20 cellular contexts compared by ENCODE assay signal in the genomic region with DNA sequence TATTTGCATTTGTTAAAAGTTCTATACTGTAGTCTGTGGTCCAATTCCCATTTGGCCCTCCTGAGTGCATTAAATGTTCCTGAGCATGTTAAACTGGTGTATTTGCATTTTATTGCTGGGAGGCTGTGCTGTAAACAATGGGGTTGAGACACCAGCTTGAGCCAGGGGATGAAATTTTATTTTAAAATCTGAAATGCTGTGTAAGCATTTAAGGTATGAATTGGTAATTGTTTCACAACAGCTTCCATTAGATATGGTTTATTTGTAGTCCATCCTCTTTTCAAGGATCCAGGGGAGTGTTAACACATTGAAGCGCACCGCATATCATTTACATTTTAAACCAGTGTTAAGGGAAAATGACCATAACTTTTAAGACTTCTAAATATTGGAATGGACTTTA.
"Had no signal": no experiment of that assay in that cellular context is flagged by ENCODE, and none has a peak within 500 bp of the region (broad histone marks: within the 10 kb centered on the region; RNA-seq: fewer than 3 reads in every experiment).

No MANE protein-coding gene starts in this region.

- H3K9me3 Mint-ChIP-seq: activated naive CD4-positive, alpha-beta T cell treated with anti-CD3 and anti-CD28 coated beads, Interleukin-2, amount 50 U/mL, for 72 hours; activated T-helper 17 cell treated with anti-CD3 and anti-CD28 coated beads, Interleukin-2, amount 50 U/mL, for 72 hours; mesothelial cell of epicardium; natural killer cell treated with Interleukin-12 subunit alpha and Interleukin-12 subunit beta and Interleukin-15 and Interleukin-18, amount 100 ng/mL, for 72 hours; WTC11 had no signal

- H3K4me1 Mint-ChIP-seq: activated T-helper 17 cell treated with anti-CD3 and anti-CD28 coated beads, Interleukin-2, amount 50 U/mL, for 72 hours had no signal

- DNase-seq: activated T-cell treated with anti-CD3 and anti-CD28 coated beads, Interleukin-2, amount 50 U/mL, for 1 hour; central memory CD4-positive, alpha-beta T cell; dermis blood vessel endothelial cell; effector memory CD4-positive, alpha-beta T cell; esophagus squamous epithelium; left ventricle myocardium superior; mammary epithelial cell; occipital lobe; sigmoid colon; stimulated activated CD4-positive, alpha-beta T cell treated with anti-CD3 and anti-CD28 coated beads, Interleukin-2, amount 100 ng/mL, for 48 hours; stimulated activated CD8-positive, alpha-beta memory T cell treated with anti-CD3 and anti-CD28 coated beads, Interleukin-4, amount 100 ng/mL, for 48 hours; stimulated activated naive CD4-positive, alpha-beta T cell had no signal

- H3K27ac ChIP-seq: ascending aorta, esophagus squamous epithelium, gastroesophageal sphincter, sigmoid colon had no signal

- H3K36me3 Mint-ChIP-seq: WTC11 had no signal

- H3K4me3 ChIP-seq: ascending aorta, esophagus squamous epithelium, gastroesophageal sphincter, sigmoid colon, smooth muscle cell had no signal

- H3K27ac Mint-ChIP-seq: activated T-helper 17 cell treated with anti-CD3 and anti-CD28 coated beads, Interleukin-2, amount 50 U/mL, for 72 hours; mesothelial cell of epicardium; natural killer cell treated with Interleukin-12 subunit alpha and Interleukin-12 subunit beta and Interleukin-15 and Interleukin-18, amount 100 ng/mL, for 72 hours; WTC11 had no signal

- H3K27me3 Mint-ChIP-seq: activated T-helper 17 cell treated with anti-CD3 and anti-CD28 coated beads, Interleukin-2, amount 50 U/mL, for 72 hours; natural killer cell treated with Interleukin-12 subunit alpha and Interleukin-12 subunit beta and Interleukin-15 and Interleukin-18, amount 100 ng/mL, for 72 hours had no signal

- H3K27me3 ChIP-seq: ascending aorta, esophagus squamous epithelium, gastroesophageal sphincter, sigmoid colon had no signal

- H3K9me3 ChIP-seq: ascending aorta, esophagus squamous epithelium, gastroesophageal sphincter, sigmoid colon had no signal

- H3K4me3 Mint-ChIP-seq: activated T-helper 17 cell treated with anti-CD3 and anti-CD28 coated beads, Interleukin-2, amount 50 U/mL, for 72 hours; mesothelial cell of epicardium; natural killer cell treated with Interleukin-12 subunit alpha and Interleukin-12 subunit beta and Interleukin-15 and Interleukin-18, amount 100 ng/mL, for 72 hours; WTC11 had no signal

- H3K4me1 ChIP-seq: ascending aorta, esophagus squamous epithelium, gastroesophageal sphincter, sigmoid colon had no signal

- ATAC-seq: activated naive CD4-positive, alpha-beta T cell treated with anti-CD3 and anti-CD28 coated beads, Interleukin-2, amount 50 U/mL, for 72 hours; activated T-helper 17 cell treated with anti-CD3 and anti-CD28 coated beads, Interleukin-2, amount 50 U/mL, for 72 hours; gastroesophageal sphincter; left ventricle myocardium superior; natural killer cell treated with Interleukin-12 subunit alpha and Interleukin-12 subunit beta and Interleukin-15 and Interleukin-18, amount 100 ng/mL, for 72 hours; WTC11 had no signal
